In genomic region chr15:38905634-38906033, GRCh38 we compare ENCODE assay signal across 19 cellular contexts.
"Had no signal": no experiment of that assay in that cellular context is flagged by ENCODE, and none has a peak within 500 bp of the region (broad histone marks: within the 10 kb centered on the region; RNA-seq: fewer than 3 reads in every experiment).

No MANE protein-coding gene starts in this region.

- H3K27ac ChIP-seq: adrenal gland, colonic mucosa, esophagus squamous epithelium, gastrocnemius medialis, heart right ventricle, left ventricle myocardium inferior, ovary, spleen, thyroid gland had no signal

- H3K4me3 ChIP-seq: adrenal gland, colonic mucosa, esophagus squamous epithelium, gastrocnemius medialis, heart right ventricle, left ventricle myocardium inferior, mucosa of descending colon, ovary, spleen, thyroid gland had no signal

- DNase-seq: activated CD4-positive, alpha-beta T cell treated with anti-CD3 and anti-CD28 coated beads, Interleukin-2, amount 50 U/mL, for 48 hours; activated CD8-positive, alpha-beta memory T cell treated with anti-CD3 and anti-CD28 coated beads, Interleukin-2, amount 10 ng/mL, durations not matched to agents 7 days and 5 days; activated naive CD4-positive, alpha-beta T cell treated with anti-CD3 and anti-CD28 coated beads, Interleukin-2, amount 50 U/mL, for 16 hours; activated T-cell treated with anti-CD3 and anti-CD28 coated beads, Interleukin-2, amount 50 U/mL, for 1 hour; adrenal gland; caudate nucleus; colonic mucosa; esophagus squamous epithelium; gastrocnemius medialis; heart right ventricle; islet precursor cell; left ventricle myocardium inferior; mucosa of descending colon; naive thymus-derived CD4-positive, alpha-beta T cell; ovary; spleen; T-helper 1 cell; T1000; thyroid gland had no signal

- H3K9me3 ChIP-seq: adrenal gland, colonic mucosa, esophagus squamous epithelium, gastrocnemius medialis, ovary, thyroid gland had no signal

- H3K4me1 ChIP-seq: adrenal gland, colonic mucosa, esophagus squamous epithelium, gastrocnemius medialis, heart right ventricle, left ventricle myocardium inferior, spleen, thyroid gland had no signal

- H3K36me3 ChIP-seq: adrenal gland, colonic mucosa, esophagus squamous epithelium, gastrocnemius medialis, heart right ventricle, left ventricle myocardium inferior, ovary, spleen, thyroid gland had no signal

- H3K27me3 ChIP-seq: adrenal gland, colonic mucosa, esophagus squamous epithelium, gastrocnemius medialis, heart right ventricle, ovary, spleen, thyroid gland had no signal
